In the genomic region with DNA sequence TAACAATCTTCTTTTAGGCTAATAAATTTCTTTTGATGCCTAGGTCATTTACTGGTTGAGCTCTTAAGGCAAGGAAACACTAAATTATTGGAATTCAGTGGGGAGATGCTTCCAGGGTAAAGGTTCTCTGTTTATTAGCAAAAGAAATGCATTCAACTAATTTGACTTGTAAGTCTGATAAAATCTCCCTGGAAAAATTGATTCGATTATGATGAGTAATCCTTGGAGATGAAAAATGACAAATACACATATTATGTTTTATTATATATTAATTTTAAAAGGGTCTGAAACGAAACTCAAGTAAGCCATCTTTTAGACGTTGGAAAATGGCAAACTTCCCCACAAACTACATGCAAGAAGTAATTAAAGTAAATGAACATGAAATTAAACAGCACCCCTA, we compare ENCODE assay signal across 24 cellular contexts.
"Had no signal": no experiment of that assay in that cellular context is flagged by ENCODE, and none has a peak within 500 bp of the region (broad histone marks: within the 10 kb centered on the region; RNA-seq: fewer than 3 reads in every experiment).

No MANE protein-coding gene starts in this region.

- ATAC-seq: activated T-cell treated with anti-CD3 and anti-CD28 coated beads, Interleukin-2, amount 50 U/mL, for 72 hours; T-cell had no signal

- H3K36me3 ChIP-seq: breast epithelium, Peyer's patch had no signal

- H3K4me3 Mint-ChIP-seq: activated CD4-positive, alpha-beta memory T cell treated with anti-CD3 and anti-CD28 coated beads, Interleukin-2, amount 10 ng/mL, durations not matched to agents 7 days and 5 days; activated CD4-positive, alpha-beta T cell treated with anti-CD3 and anti-CD28 coated beads, Interleukin-2, amount 10 ng/mL, durations not matched to agents 7 days and 5 days; activated naive CD4-positive, alpha-beta T cell treated with anti-CD3 and anti-CD28 coated beads, Interleukin-2, amount 10 ng/mL, durations not matched to agents 7 days and 5 days; activated naive CD8-positive, alpha-beta T cell treated with anti-CD3 and anti-CD28 coated beads, Interleukin-2, amount 10 ng/mL, durations not matched to agents 7 days and 5 days; activated T-cell treated with anti-CD3 and anti-CD28 coated beads, Interleukin-2, amount 50 U/mL, for 72 hours; T-cell had no signal

- H3K27me3 ChIP-seq: breast epithelium, Peyer's patch had no signal

- H3K27ac Mint-ChIP-seq: activated CD4-positive, alpha-beta memory T cell treated with anti-CD3 and anti-CD28 coated beads, Interleukin-2, amount 10 ng/mL, durations not matched to agents 7 days and 5 days; activated CD4-positive, alpha-beta T cell treated with anti-CD3 and anti-CD28 coated beads, Interleukin-2, amount 10 ng/mL, durations not matched to agents 7 days and 5 days; activated naive CD4-positive, alpha-beta T cell treated with anti-CD3 and anti-CD28 coated beads, Interleukin-2, amount 10 ng/mL, durations not matched to agents 7 days and 5 days; activated naive CD8-positive, alpha-beta T cell treated with anti-CD3 and anti-CD28 coated beads, Interleukin-2, amount 10 ng/mL, durations not matched to agents 7 days and 5 days; activated T-cell treated with anti-CD3 and anti-CD28 coated beads, Interleukin-2, amount 50 U/mL, for 72 hours; activated T-helper 2 cell treated with anti-CD3 and anti-CD28 coated beads, Interferon-gamma antibody, Interleukin-2, Interleukin-4, amounts not matched to agents 10 μg/mL and 5 μg/mL and 100 μg/mL, durations not matched to agents 14 hours and 24 hours and 36 hours had no signal

- DNase-seq: activated CD4-positive, alpha-beta memory T cell treated with anti-CD3 and anti-CD28 coated beads, Interleukin-2, amount 10 ng/mL, durations not matched to agents 7 days and 5 days; activated CD4-positive, alpha-beta T cell treated with anti-CD3 and anti-CD28 coated beads, Interleukin-2, amount 10 ng/mL, durations not matched to agents 7 days and 5 days; activated CD4-positive, CD25-positive, alpha-beta regulatory T cell; activated CD8-positive, alpha-beta memory T cell treated with anti-CD3 and anti-CD28 coated beads, Interleukin-2, amount 50 U/mL, for 4 hours; activated gamma-delta T cell treated with Interleukin-2 at 50 U/mL for 16 hours; activated naive CD4-positive, alpha-beta T cell treated with anti-CD3 and anti-CD28 coated beads, Interleukin-2, amount 10 ng/mL, durations not matched to agents 7 days and 5 days; activated naive CD8-positive, alpha-beta T cell treated with anti-CD3 and anti-CD28 coated beads, Interleukin-2, amount 10 ng/mL, durations not matched to agents 7 days and 5 days; activated T-cell treated with anti-CD3 and anti-CD28 coated beads, Interleukin-2, amount 50 U/mL, for 72 hours; aorta; caudate nucleus; MM.1S; NCI-H1105; NCI-H1436; NCI-H1694 treated with DMSO at 0.1 percent for 48 hours; NCI-H2029 treated with DMSO at 0.1 percent for 48 hours; NCI-H510A treated with DMSO at 0.1 percent for 48 hours; NCI-H69; Peyer's patch; SHP77 treated with DMSO at 0.1 percent for 48 hours; T-cell; T-helper 2 cell had no signal

- H3K4me1 Mint-ChIP-seq: activated CD4-positive, alpha-beta memory T cell treated with anti-CD3 and anti-CD28 coated beads, Interleukin-2, amount 10 ng/mL, durations not matched to agents 7 days and 5 days had no signal

- H3K27ac ChIP-seq: VCaP had no signal

- H3K9me3 ChIP-seq: breast epithelium, Peyer's patch had no signal

- H3K4me3 ChIP-seq: breast epithelium, Peyer's patch had no signal

- H3K27me3 Mint-ChIP-seq: activated CD4-positive, alpha-beta memory T cell treated with anti-CD3 and anti-CD28 coated beads, Interleukin-2, amount 10 ng/mL, durations not matched to agents 7 days and 5 days; activated CD4-positive, alpha-beta T cell treated with anti-CD3 and anti-CD28 coated beads, Interleukin-2, amount 10 ng/mL, durations not matched to agents 7 days and 5 days; activated naive CD4-positive, alpha-beta T cell treated with anti-CD3 and anti-CD28 coated beads, Interleukin-2, amount 10 ng/mL, durations not matched to agents 7 days and 5 days; activated naive CD8-positive, alpha-beta T cell treated with anti-CD3 and anti-CD28 coated beads, Interleukin-2, amount 10 ng/mL, durations not matched to agents 7 days and 5 days; T-cell had no signal

- H3K9me3 Mint-ChIP-seq: activated CD4-positive, alpha-beta memory T cell treated with anti-CD3 and anti-CD28 coated beads, Interleukin-2, amount 10 ng/mL, durations not matched to agents 7 days and 5 days; activated naive CD4-positive, alpha-beta T cell treated with anti-CD3 and anti-CD28 coated beads, Interleukin-2, amount 10 ng/mL, durations not matched to agents 7 days and 5 days; activated T-cell treated with anti-CD3 and anti-CD28 coated beads, Interleukin-2, amount 50 U/mL, for 72 hours; activated T-helper 2 cell treated with anti-CD3 and anti-CD28 coated beads, Interferon-gamma antibody, Interleukin-2, Interleukin-4, amounts not matched to agents 10 μg/mL and 5 μg/mL and 100 μg/mL, durations not matched to agents 14 hours and 24 hours and 36 hours; T-cell had no signal
